24 cellular contexts compared by ENCODE assay signal in the genomic region with DNA sequence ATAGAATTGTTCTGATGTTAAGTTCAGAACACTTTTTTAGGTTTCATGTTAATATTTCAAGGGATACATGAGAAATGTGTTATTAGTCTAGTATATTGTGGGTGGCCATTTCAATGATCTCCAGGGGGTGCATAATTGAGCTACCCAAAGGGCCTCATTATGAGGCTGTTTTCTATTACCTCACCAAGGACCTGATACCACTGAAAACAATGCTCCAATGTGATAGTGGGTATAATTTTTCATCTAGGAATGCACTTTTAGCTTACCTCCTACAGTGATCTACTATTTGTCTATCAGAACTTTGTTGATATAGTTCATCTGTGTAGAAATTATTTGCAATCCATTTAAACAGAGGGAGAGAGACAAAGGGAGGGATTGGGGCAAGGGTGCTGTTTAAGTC.
"Had no signal": no experiment of that assay in that cellular context is flagged by ENCODE, and none has a peak within 500 bp of the region (broad histone marks: within the 10 kb centered on the region; RNA-seq: fewer than 3 reads in every experiment).

No MANE protein-coding gene starts in this region.

- DNase-seq: activated CD4-positive, alpha-beta memory T cell treated with anti-CD3 and anti-CD28 coated beads for 36 hours; activated CD4-positive, alpha-beta T cell treated with anti-CD3 and anti-CD28 coated beads for 36 hours; activated CD4-positive, alpha-beta T cell treated with anti-CD3 and anti-CD28 coated beads, Interleukin-2, amount 10 ng/mL, durations not matched to agents 24 days and 14 days; activated CD4-positive, CD25-positive, alpha-beta regulatory T cell; activated CD4-positive, CD25-positive, alpha-beta regulatory T cell treated with anti-CD3 and anti-CD28 coated beads, Interleukin-2, amount 50 U/mL, for 72 hours; activated CD8-positive, alpha-beta memory T cell treated with anti-CD3 and anti-CD28 coated beads, Interleukin-2, amount 10 ng/mL, durations not matched to agents 7 days and 5 days; activated CD8-positive, alpha-beta memory T cell treated with anti-CD3 and anti-CD28 coated beads, Interleukin-2, amount 50 U/mL, for 4 hours; activated CD8-positive, alpha-beta T cell treated with anti-CD3 and anti-CD28 coated beads, Interleukin-2, amount 10 ng/mL, durations not matched to agents 7 days and 5 days; activated effector memory CD4-positive, alpha-beta T cell treated with anti-CD3 and anti-CD28 coated beads, Interleukin-2, amount 50 U/mL, for 16 hours; activated naive CD4-positive, alpha-beta T cell treated with anti-CD3 and anti-CD28 coated beads, Interleukin-2, amount 10 ng/mL, durations not matched to agents 7 days and 5 days; activated naive CD8-positive, alpha-beta T cell treated with anti-CD3 and anti-CD28 coated beads, Interleukin-2, amount 10 ng/mL, durations not matched to agents 7 days and 5 days; activated T-cell treated with anti-CD3 and anti-CD28 coated beads, Interleukin-2, amount 50 U/mL, for 1 hour; activated T-cell treated with anti-CD3 and anti-CD28 coated beads, Interleukin-2, amount 50 U/mL, for 48 hours; brain microvascular endothelial cell; dorsolateral prefrontal cortex; effector memory CD4-positive, alpha-beta T cell; endodermal cell; foreskin fibroblast; head of caudate nucleus; hippocampal formation; T1000; WERI-Rb-1 had no signal

- ATAC-seq: activated CD4-positive, alpha-beta T cell treated with anti-CD3 and anti-CD28 coated beads for 36 hours; activated CD8-positive, alpha-beta memory T cell treated with anti-CD3 and anti-CD28 coated beads, Interleukin-2, amount 10 ng/mL, durations not matched to agents 7 days and 5 days; activated CD8-positive, alpha-beta T cell treated with anti-CD3 and anti-CD28 coated beads, Interleukin-2, amount 10 ng/mL, durations not matched to agents 7 days and 5 days; activated naive CD4-positive, alpha-beta T cell treated with anti-CD3 and anti-CD28 coated beads, Interleukin-2, amount 50 U/mL, for 72 hours; esophagus mucosa had no signal
